Comparison of ENCODE assay signal across 13 cellular contexts in genomic region chr22:37237371-37238268, GRCh38. TPM values are rescaled to one million over a fixed set of nuclear protein-coding genes. Genes with fewer than 3 reads are reported as not detected.
DNase-seq lines count a peak whose midpoint lies in the region; ATAC-seq and TF ChIP-seq lines count a peak whose summit lies in the region.
"Had no signal": no experiment of that assay in that cellular context is flagged by ENCODE, and none has a peak within 500 bp of the region (broad histone marks: within the 10 kb centered on the region; RNA-seq: fewer than 3 reads in every experiment).

No MANE protein-coding gene starts in this region.

- no peaks in the 10 kb centered on the region for H3K9me3 ChIP-seq in SK-N-SH
- no peaks in the 10 kb centered on the region for H3K9me3 ChIP-seq in osteoblast (ENCODE audit: low read depth, low read length)

- WGBS in SK-N-SH (ENCODE audit: low lambda C conversion rate) = 93% methylated on average over 20 of the region's 20 CpGs

- H3K27ac ChIP-seq in SK-N-SH (ENCODE audit: low read depth in 2 of 2, low read length in 1 of 2) (no peak overlapping the region), osteoblast (ENCODE audit: low read depth, low read length) (no peak overlapping the region)
- H3K27ac ChIP-seq: 22Rv1 had no signal

- no peak for TF ChIP-seq RAD21 in SK-N-SH (IDR thresholded peaks at IDR 0.05; ENCODE audit: low read length)

- H3K4me1 Mint-ChIP-seq in dendritic cell treated with granulocyte-macrophage colony-stimulating factor and Interleukin-4, amounts not matched to agents 40 ng/mL and 50 ng/mL, for 4 days (ENCODE audit: low read depth) = peaks cover 100% of the 10 kb centered on the region

- CTCF ChIA-PET in SK-N-SH (lab: Yijun Ruan, JAX) = interaction anchor here (0.9 to 14.4 kb wide), 3 partner anchors 10 to 23 kb away, joined by 3 to 124 read pairs (median 3); no protein-coding TSS in a partner anchor

- H3F3A ChIP-seq in SK-N-SH (replicated peaks; ENCODE audit: insufficient read depth) = no peaks in the 10 kb centered on the region

- H2AFZ ChIP-seq in SK-N-SH (ENCODE audit: low read depth) (no peak overlapping the region), osteoblast (ENCODE audit: low read length) (no peak overlapping the region)

- no peaks in the 10 kb centered on the region for H3K27me3 Mint-ChIP-seq in dendritic cell treated with granulocyte-macrophage colony-stimulating factor and Interleukin-4, amounts not matched to agents 40 ng/mL and 50 ng/mL, for 4 days

- H3K9me2 ChIP-seq in SK-N-SH = no peaks in the 10 kb centered on the region

- peaks cover 91% of the 10 kb centered on the region for H3K36me3 Mint-ChIP-seq in dendritic cell treated with granulocyte-macrophage colony-stimulating factor and Interleukin-4, amounts not matched to agents 40 ng/mL and 50 ng/mL, for 4 days (ENCODE audit: low read depth)

- H3K27ac Mint-ChIP-seq in dendritic cell treated with granulocyte-macrophage colony-stimulating factor and Interleukin-4, amounts not matched to agents 40 ng/mL and 50 ng/mL, for 4 days = peak overlapping the region; percentile 57

- H3K4me1 ChIP-seq in SK-N-SH (ENCODE audit: control insufficient read depth in 1 of 2, insufficient read depth in 2 of 2, low read depth in 1 of 2, low read length in 1 of 2) = peaks cover 4% of the 10 kb centered on the region in 2 experiments; a peak in 3 of 4 replicates
- H3K4me1 ChIP-seq in osteoblast (ENCODE audit: insufficient read depth, low read length) = peaks cover 8% of the 10 kb centered on the region

- TF ChIP-seq EP300 in SK-N-SH (IDR thresholded peaks at IDR 0.05; ENCODE audit: borderline replicate concordance in 1 of 2, low read depth in 1 of 2, low read length in 1 of 2) = no peak

- H4K20me1 ChIP-seq in SK-N-SH (ENCODE audit: insufficient read depth) (no peaks in the 10 kb centered on the region), osteoblast (ENCODE audit: insufficient read depth, low read length) (peaks cover 16% of the 10 kb centered on the region)

- H3K79me2 ChIP-seq in SK-N-SH (ENCODE audit: insufficient read depth) (no peaks in the 10 kb centered on the region), osteoblast (ENCODE audit: insufficient read depth, low read length) (peaks cover 3% of the 10 kb centered on the region)

- DNase-seq in SK-N-SH = peak; percentile 31
- peak; percentile 34 for DNase-seq in RPMI7951 (ENCODE audit: low read depth)
- DNase-seq in osteoblast (ENCODE audit: insufficient read length, low spot score, missing footprints) = peak; percentile 80
- DNase-seq in left colon = no peak
- DNase-seq in NAMALWA (ENCODE audit: low spot score) = no peak
- DNase-seq: caudate nucleus, glutamatergic neuron, NCI-H1436 had no signal

- no peaks in the 10 kb centered on the region for H3K36me3 ChIP-seq in SK-N-SH (replicated peaks in 1 of 2; ENCODE audit: control insufficient read depth in 1 of 2, insufficient read depth in 2 of 2, low read length in 1 of 2)
- peaks cover 14% of the 10 kb centered on the region for H3K36me3 ChIP-seq in osteoblast (ENCODE audit: insufficient read depth, low read length)

- TF ChIP-seq CTCF in SK-N-SH (IDR thresholded peaks at IDR 0.05) = no peak
- no peak for TF ChIP-seq CTCF in osteoblast (IDR thresholded peaks at IDR 0.05; ENCODE audit: extremely low read depth, low read depth, low read length)

- H3K27me3 ChIP-seq in SK-N-SH (ENCODE audit: insufficient read depth) = no peaks in the 10 kb centered on the region
- no peaks in the 10 kb centered on the region for H3K27me3 ChIP-seq in osteoblast (ENCODE audit: insufficient read depth, low read length)

- no peak overlapping the region for H3K4me2 ChIP-seq in SK-N-SH
- no peak overlapping the region for H3K4me2 ChIP-seq in osteoblast (ENCODE audit: insufficient read depth, low read length)

- no peak overlapping the region for H3K4me3 Mint-ChIP-seq in dendritic cell treated with granulocyte-macrophage colony-stimulating factor and Interleukin-4, amounts not matched to agents 40 ng/mL and 50 ng/mL, for 4 days

- H3K9ac ChIP-seq in SK-N-SH = no peak overlapping the region

- intact Hi-C loops in dendritic cell treated with granulocyte-macrophage colony-stimulating factor and Interleukin-4, amounts not matched to agents 40 ng/mL and 50 ng/mL, for 4 days (cut with micrococcal nuclease) = no loop called here
- intact Hi-C loops in left colon (cut with DNase I, micrococcal nuclease) = no loop called here

- POLR2A ChIA-PET in SK-N-SH (lab: Yijun Ruan, JAX) = no interaction called here

- H3K4me3 ChIP-seq in SK-N-SH (ENCODE audit: low read depth in 2 of 2, low read length in 1 of 2) = no peak overlapping the region
- H3K4me3 ChIP-seq in osteoblast (ENCODE audit: insufficient read depth, low read length) = no peak overlapping the region

- ATAC-seq in SK-N-SH treated with all-trans-retinoic acid at 6 μM for 48 hours = no peak; the same call in 2 of the 3 replicates
- ATAC-seq in HG02623 (IDR thresholded peaks at IDR 0.05; ENCODE audit: unreplicated experiment) = no peak
- ATAC-seq in left colon = no peak

- H3K9me3 Mint-ChIP-seq in dendritic cell treated with granulocyte-macrophage colony-stimulating factor and Interleukin-4, amounts not matched to agents 40 ng/mL and 50 ng/mL, for 4 days = no peaks in the 10 kb centered on the region

TF ChIP-seq in SK-N-SH, 30 proteins besides CTCF, POLR2A, EP300 and RAD21 (continues in another document):
- no peak for TF ChIP-seq FOXM1 (IDR thresholded peaks at IDR 0.05; ENCODE audit: low read depth)
- TF ChIP-seq NRF1 (IDR thresholded peaks at IDR 0.05; ENCODE audit: low read depth, low read length) = no peak
- TF ChIP-seq RFX5 (IDR thresholded peaks at IDR 0.05; ENCODE audit: low read length) = no peak
- no peak for TF ChIP-seq IRF3 (IDR thresholded peaks at IDR 0.05; ENCODE audit: low read depth, low read length)
- no peak for TF ChIP-seq SIN3A (IDR thresholded peaks at IDR 0.05; ENCODE audit: borderline replicate concordance, low read depth, low read length)
- TF ChIP-seq POLR2AphosphoS5 (IDR thresholded peaks at IDR 0.05; ENCODE audit: low read depth, low read length) = no peak
- TF ChIP-seq YY1 (IDR thresholded peaks at IDR 0.05; ENCODE audit: low read depth) = no peak
- TF ChIP-seq FOSL2 (IDR thresholded peaks at IDR 0.05; ENCODE audit: borderline replicate concordance, low read depth) = no peak
- no peak for TF ChIP-seq FOXJ3 (CRISPR knock-in tag; IDR thresholded peaks at IDR 0.05)

TF ChIP-seq in SK-N-SH treated with all-trans-retinoic acid at 6 μM for 48 hours, 23 proteins besides CTCF, POLR2A, EP300 and RAD21 (continues in another document):
- no peak for TF ChIP-seq POU6F1 (CRISPR knock-in tag; IDR thresholded peaks at IDR 0.05; ENCODE audit: borderline replicate concordance, low read depth)
- no peak for TF ChIP-seq CREB5 (CRISPR knock-in tag; IDR thresholded peaks at IDR 0.05; ENCODE audit: low read depth)
- TF ChIP-seq GLIS3 (CRISPR knock-in tag; IDR thresholded peaks at IDR 0.05) = no peak

RNA-seq across cellular contexts. Expression of gene RAC2, which starts 6.4 kb away (rescaled TPM):
- polyA plus RNA-seq in SK-N-SH (2012; rRNA removed) = 22.6 and 29.9 TPM in 2 replicates
- 14.6 and 19.9 TPM in 2 replicates for polyA plus RNA-seq in SK-N-SH (2012; cell fraction: cytosol; rRNA removed)
- polyA plus RNA-seq in SK-N-SH (2012; cell fraction: nucleus; rRNA removed) = 20.3 and 21.2 TPM in 2 replicates
- 138 and 151 TPM in 2 replicates for total RNA-seq in RPMI7951 (2014; rRNA removed; shearing (Covaris generic))
- total RNA-seq in osteoblast (13.6 and 14.5 TPM in 2 replicates), left colon (10 to 100 TPM; 20.9 to 22.6 TPM)
- total RNA-seq: G401 had no signal

RNA-seq across cellular contexts. Expression of gene SSTR3, which starts 25.3 kb away (rescaled TPM):
- polyA plus RNA-seq in SK-N-SH (2012; rRNA removed) = 0.02 TPM in 1 of 2 replicates, not detected in the other
- 0.03 TPM in 2 replicates for polyA plus RNA-seq in SK-N-SH (2012; cell fraction: cytosol; rRNA removed)
- 0.01 and 0.04 TPM in 2 replicates for polyA plus RNA-seq in SK-N-SH (2012; cell fraction: nucleus; rRNA removed)
- total RNA-seq in RPMI7951 (2014; rRNA removed; shearing (Covaris generic)) = not detected in 2 replicates
- not detected in 2 replicates for total RNA-seq in osteoblast
- under 1 TPM in 1 of 2 donors, not detected in 1; 0.17 TPM for total RNA-seq in left colon
- total RNA-seq: G401 had no signal

RNA-seq across cellular contexts. Expression of gene CYTH4, which starts 44.7 kb away (rescaled TPM):
- 0.03 and 0.07 TPM in 2 replicates for polyA plus RNA-seq in SK-N-SH (2012; rRNA removed)
- 0.01 and 0.04 TPM in 2 replicates for polyA plus RNA-seq in SK-N-SH (2012; cell fraction: cytosol; rRNA removed)
- 0.08 and 0.13 TPM in 2 replicates for polyA plus RNA-seq in SK-N-SH (2012; cell fraction: nucleus; rRNA removed)
- 1.2 and 1.6 TPM in 2 replicates for total RNA-seq in RPMI7951 (2014; rRNA removed; shearing (Covaris generic))
- total RNA-seq in osteoblast = 0.59 and 0.72 TPM in 2 replicates
- 10 to 100 TPM in 1 of 2 donors, 1 to 10 TPM in 1; 2.6 to 10.4 TPM for total RNA-seq in left colon
- total RNA-seq: G401 had no signal

RNA-seq across cellular contexts. Expression of gene C1QTNF6, which starts 49.6 kb away (rescaled TPM):
- 47.4 and 47.7 TPM in 2 replicates for polyA plus RNA-seq in SK-N-SH (2012; rRNA removed)
- polyA plus RNA-seq in SK-N-SH (2012; cell fraction: cytosol; rRNA removed) = 20.7 and 30.3 TPM in 2 replicates
- polyA plus RNA-seq in SK-N-SH (2012; cell fraction: nucleus; rRNA removed) = 103 and 122 TPM in 2 replicates
- 2.0 and 2.2 TPM in 2 replicates for total RNA-seq in RPMI7951 (2014; rRNA removed; shearing (Covaris generic))
- total RNA-seq in osteoblast (11.9 and 18.3 TPM in 2 replicates), left colon (10 to 100 TPM in 1 of 2 donors, 1 to 10 TPM in 1; 9.9 to 14.2 TPM)

Comparison
In these comparisons a context has a peak if more than half of its experiments do, and no peak if none do; other contexts are left out.
1. DNase-seq: peak in SK-N-SH (single experiment), RPMI7951 (single experiment) and osteoblast (single experiment); none in left colon (0 of 2) and NAMALWA (single experiment).